12 cellular contexts compared by ENCODE assay signal in genomic region chr20:49285813-49286494, GRCh38. TPM values are rescaled to one million over a fixed set of nuclear protein-coding genes. Genes with fewer than 3 reads are reported as not detected.
DNase-seq lines count a peak whose midpoint lies in the region; ATAC-seq and TF ChIP-seq lines count a peak whose summit lies in the region.
"Had no signal": no experiment of that assay in that cellular context is flagged by ENCODE, and none has a peak within 500 bp of the region (broad histone marks: within the 10 kb centered on the region; RNA-seq: fewer than 3 reads in every experiment).

No MANE protein-coding gene starts in this region.

- H3K4me3 ChIP-seq in hepatocyte: no peak overlapping the region

- H3K4me1 ChIP-seq in hepatocyte (ENCODE audit: insufficient read depth): peaks cover 71% of the 10 kb centered on the region

- WGBS in hepatocyte (ENCODE audit: low lambda C conversion rate, missing lambda C conversion rate): 79% methylated on average over 4 of the region's 4 CpGs

- no peaks in the 10 kb centered on the region for H3K9me2 ChIP-seq in hepatocyte (replicated peaks; ENCODE audit: insufficient read depth)

- peak overlapping the region; percentile 81 for H3K27ac Mint-ChIP-seq in stimulated activated naive CD8-positive, alpha-beta T cell treated with anti-CD3 and anti-CD28 coated beads, Interleukin-15, Interleukin-2, amounts not matched to agents 100 ng/mL and 50 ng/mL, for 24 hours
- no peak overlapping the region for H3K27ac Mint-ChIP-seq in T-cell

- no peak for TF ChIP-seq CTCF in hepatocyte (IDR thresholded peaks at IDR 0.05; ENCODE audit: poor library complexity)

- peaks cover 86% of the 10 kb centered on the region for H4K20me1 ChIP-seq in hepatocyte (ENCODE audit: insufficient read depth, poor library complexity, severe bottlenecking)

- POLR2A ChIA-PET in T-cell (lab: Charles Lee): no interaction called here

- DNase-seq in stimulated activated naive CD8-positive, alpha-beta T cell treated with anti-CD3 and anti-CD28 coated beads, Interleukin-15, Interleukin-2, amounts not matched to agents 100 U/mL and 50 U/mL, for 24 hours: no peak
- no peak for DNase-seq in T-cell
- DNase-seq in hepatocyte (ENCODE audit: low spot score): no peak
- DNase-seq in SKM-1 treated with dmso at 0.1 percent for 144 hours (lab: John Stamatoyannopoulos, UW; ENCODE audit: unreplicated experiment): no peak
- no peak for DNase-seq in nucleus accumbens (lab: John Stamatoyannopoulos, UW)
- DNase-seq in RKO (ENCODE audit: low spot score): no peak
- DNase-seq: amniotic stem cell, IMR-90, NCI-H510A, T-helper 9 cell had no signal

- peaks cover 9% of the 10 kb centered on the region for H3K9me3 Mint-ChIP-seq in stimulated activated naive CD8-positive, alpha-beta T cell treated with anti-CD3 and anti-CD28 coated beads, Interleukin-15, Interleukin-2, amounts not matched to agents 100 ng/mL and 50 ng/mL, for 24 hours
- H3K9me3 Mint-ChIP-seq in T-cell: peaks cover 39 to 63% (median 54%) of the 10 kb centered on the region in 3 donors

- ATAC-seq in stimulated activated naive CD8-positive, alpha-beta T cell treated with anti-CD3 and anti-CD28 coated beads, Interleukin-15, Interleukin-2, amounts not matched to agents 100 U/mL and 50 U/mL, for 24 hours: no peak
- ATAC-seq in T-cell (replicated peaks in 1 of 4) (no peak), HG02840 (IDR thresholded peaks at IDR 0.05; ENCODE audit: low FRiP score, unreplicated experiment) (no peak)

- peaks cover 64% of the 10 kb centered on the region for H3K79me2 ChIP-seq in hepatocyte

- peaks cover 99% of the 10 kb centered on the region for H3K36me3 Mint-ChIP-seq in stimulated activated naive CD8-positive, alpha-beta T cell treated with anti-CD3 and anti-CD28 coated beads, Interleukin-15, Interleukin-2, amounts not matched to agents 100 ng/mL and 50 ng/mL, for 24 hours (ENCODE audit: low read depth)
- H3K36me3 Mint-ChIP-seq in T-cell: peaks cover 99% of the 10 kb centered on the region

- no peaks in the 10 kb centered on the region for H3K9me3 ChIP-seq in hepatocyte (ENCODE audit: low read depth)

- H3K27ac ChIP-seq in hepatocyte: peak overlapping the region; percentile 87

- H3K27me3 ChIP-seq in hepatocyte: no peaks in the 10 kb centered on the region

- H3K4me1 Mint-ChIP-seq in stimulated activated naive CD8-positive, alpha-beta T cell treated with anti-CD3 and anti-CD28 coated beads, Interleukin-15, Interleukin-2, amounts not matched to agents 100 ng/mL and 50 ng/mL, for 24 hours (ENCODE audit: low read depth): peaks cover 77% of the 10 kb centered on the region
- H3K4me1 Mint-ChIP-seq in T-cell: peaks cover 49 to 52% (median 50%) of the 10 kb centered on the region in 3 donors

- no peak overlapping the region for H2AFZ ChIP-seq in hepatocyte

- peak overlapping the region; percentile 98 for H3K4me3 Mint-ChIP-seq in stimulated activated naive CD8-positive, alpha-beta T cell treated with anti-CD3 and anti-CD28 coated beads, Interleukin-15, Interleukin-2, amounts not matched to agents 100 ng/mL and 50 ng/mL, for 24 hours
- H3K4me3 Mint-ChIP-seq in T-cell: peak overlapping the region in 2 of 3 donors; percentile 24 to 34

- H3K27me3 Mint-ChIP-seq in stimulated activated naive CD8-positive, alpha-beta T cell treated with anti-CD3 and anti-CD28 coated beads, Interleukin-15, Interleukin-2, amounts not matched to agents 100 ng/mL and 50 ng/mL, for 24 hours: no peaks in the 10 kb centered on the region
- H3K27me3 Mint-ChIP-seq in T-cell: no peaks in the 10 kb centered on the region

- CTCF ChIA-PET in T-cell (lab: Charles Lee): no interaction called here

- H3K4me2 ChIP-seq in hepatocyte: peak overlapping the region; percentile 88

- H3K36me3 ChIP-seq in hepatocyte (replicated peaks; ENCODE audit: insufficient read depth, low read depth): no peaks in the 10 kb centered on the region

RNA-seq across cellular contexts. Expression of gene ZNFX1, which starts 8.1 kb away (rescaled TPM):
- total RNA-seq in T-cell: 10 to 100 TPM; 53.8 to 72.2 (median 64.7) TPM
- 13.0 and 13.9 TPM in 2 replicates for total RNA-seq in hepatocyte
- polyA plus RNA-seq in hepatocyte: 10.0 and 10.2 TPM in 2 replicates
